In genomic region chr14:102672410-102672960, GRCh38 we compare ENCODE assay signal across 26 cellular contexts.
"Had no signal": no experiment of that assay in that cellular context is flagged by ENCODE, and none has a peak within 500 bp of the region (broad histone marks: within the 10 kb centered on the region; RNA-seq: fewer than 3 reads in every experiment).

No MANE protein-coding gene starts in this region.

- H3K27me3 ChIP-seq: adrenal gland, breast epithelium, gastroesophageal sphincter, vagina had no signal

- H3K27ac ChIP-seq: adrenal gland, breast epithelium, gastroesophageal sphincter, vagina had no signal

- FAIRE-seq: endometrium, islet of Langerhans had no signal

- H3K27me3 Mint-ChIP-seq: activated naive CD8-positive, alpha-beta T cell; activated T-cell treated with anti-CD3 and anti-CD28 coated beads, Interleukin-2, amount 50 U/mL, for 24 hours; activated T-helper 17 cell treated with anti-CD3 and anti-CD28 coated beads, Interleukin-2, amount 50 U/mL, for 72 hours; memory B cell; stimulated activated naive B cell treated with anti-CD40 and anti-IgM and Interleukin-4, amounts not matched to agents 10 μg/mL and 1 μg/mL and 100 μg/mL, for 72 hours had no signal

- H3K27ac Mint-ChIP-seq: activated naive CD8-positive, alpha-beta T cell; activated T-cell treated with anti-CD3 and anti-CD28 coated beads, Interleukin-2, amount 50 U/mL, for 24 hours; activated T-helper 17 cell treated with anti-CD3 and anti-CD28 coated beads, Interleukin-2, amount 50 U/mL, for 72 hours; memory B cell; nephron; stimulated activated naive B cell treated with anti-CD40 and anti-IgM and Interleukin-4, amounts not matched to agents 10 μg/mL and 1 μg/mL and 100 μg/mL, for 72 hours had no signal

- ATAC-seq: activated T-helper 17 cell treated with anti-CD3 and anti-CD28 coated beads, Interleukin-2, amount 50 U/mL, for 72 hours; gastroesophageal sphincter; left cardiac atrium; sciatic nerve; stimulated activated naive B cell treated with anti-CD40 and anti-IgM and Interleukin-4, amounts not matched to agents 10 μg/mL and 1 μg/mL and 100 μg/mL, for 72 hours had no signal

- H3K4me3 ChIP-seq: adrenal gland, breast epithelium, gastroesophageal sphincter, vagina had no signal

- DNase-seq: activated CD4-positive, alpha-beta T cell treated with anti-CD3 and anti-CD28 coated beads for 1 hour; activated CD4-positive, alpha-beta T cell treated with anti-CD3 and anti-CD28 coated beads, Interleukin-2, amount 50 U/mL, for 1 hour; activated CD8-positive, alpha-beta memory T cell treated with anti-CD3 and anti-CD28 coated beads for 24 hours; activated CD8-positive, alpha-beta memory T cell treated with anti-CD3 and anti-CD28 coated beads, Interleukin-2, amount 50 U/mL, for 4 hours; activated T-cell treated with anti-CD3 and anti-CD28 coated beads, Interleukin-2, amount 50 U/mL, for 24 hours; adrenal gland; cortex of kidney; head of caudate nucleus; left cardiac atrium; occipital lobe; posterior cingulate gyrus; stimulated activated CD4-positive, alpha-beta T cell treated with anti-CD3 and anti-CD28 coated beads, Interleukin-2, amount 100 ng/mL, for 48 hours; stimulated activated CD8-positive, alpha-beta memory T cell treated with anti-CD3 and anti-CD28 coated beads, Interleukin-4, amount 100 ng/mL, for 48 hours; stimulated activated naive B cell treated with anti-CD40 and anti-IgM and Interleukin-4, amounts not matched to agents 10 μg/mL and 1 μg/mL and 100 μg/mL, for 72 hours; T-helper 9 cell; trophoblast cell had no signal

- H3K36me3 ChIP-seq: adrenal gland, breast epithelium, gastroesophageal sphincter, vagina had no signal

- H3K9me3 ChIP-seq: adrenal gland, breast epithelium, gastroesophageal sphincter, vagina had no signal

- H3K9me3 Mint-ChIP-seq: activated T-cell treated with anti-CD3 and anti-CD28 coated beads, Interleukin-2, amount 50 U/mL, for 24 hours; activated T-helper 17 cell treated with anti-CD3 and anti-CD28 coated beads, Interleukin-2, amount 50 U/mL, for 72 hours; memory B cell; stimulated activated naive B cell treated with anti-CD40 and anti-IgM and Interleukin-4, amounts not matched to agents 10 μg/mL and 1 μg/mL and 100 μg/mL, for 72 hours had no signal

- H3K4me1 ChIP-seq: adrenal gland, breast epithelium, gastroesophageal sphincter, vagina had no signal

- H3K4me3 Mint-ChIP-seq: activated naive CD8-positive, alpha-beta T cell; activated T-cell treated with anti-CD3 and anti-CD28 coated beads, Interleukin-2, amount 50 U/mL, for 24 hours; activated T-helper 17 cell treated with anti-CD3 and anti-CD28 coated beads, Interleukin-2, amount 50 U/mL, for 72 hours; memory B cell; nephron; stimulated activated naive B cell treated with anti-CD40 and anti-IgM and Interleukin-4, amounts not matched to agents 10 μg/mL and 1 μg/mL and 100 μg/mL, for 72 hours had no signal
